In the genomic region with DNA sequence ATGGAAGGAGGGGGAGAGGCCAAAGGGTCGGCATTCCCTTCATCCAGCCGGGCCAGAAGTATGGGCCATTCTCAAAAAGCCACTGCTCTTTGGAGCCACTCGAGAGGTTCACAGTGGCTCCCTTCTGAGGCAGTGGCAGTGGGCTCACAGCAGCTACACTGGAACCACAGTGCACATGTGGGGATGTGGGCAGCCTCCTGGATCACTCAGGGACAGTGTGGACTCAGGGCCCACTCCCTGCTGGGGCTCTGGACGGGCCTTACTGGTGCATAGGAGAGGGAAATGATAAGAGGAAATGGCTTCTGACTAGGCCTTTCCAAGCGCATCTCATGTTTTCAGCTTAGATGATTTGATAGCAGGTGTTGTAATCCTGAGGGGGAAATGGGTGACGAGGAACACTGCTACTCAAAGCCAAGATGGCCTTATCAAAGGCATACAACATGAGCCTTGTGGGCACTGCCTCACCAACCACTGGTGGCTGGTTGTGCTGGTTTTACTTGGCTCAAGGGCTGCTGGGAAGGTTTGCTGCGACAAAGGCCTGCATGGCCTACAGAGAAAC, we compare ENCODE assay signal across 1 cellular context.
TF ChIP-seq lines count a peak whose summit lies in the region.

No MANE protein-coding gene starts in this region.

TF ChIP-seq in GM23338, 12 proteins besides CTCF, POLR2A, EP300 and RAD21 (continued from another document):
- TF ChIP-seq STAT1 (IDR thresholded peaks at IDR 0.05; ENCODE audit: unreplicated experiment) (no peak), NANOG (IDR thresholded peaks at IDR 0.05; ENCODE audit: borderline replicate concordance) (no peak), CREB1 (CRISPR knock-in tag; IDR thresholded peaks at IDR 0.05; ENCODE audit: low read depth) (no peak)
- TF ChIP-seq, protein P1, sequence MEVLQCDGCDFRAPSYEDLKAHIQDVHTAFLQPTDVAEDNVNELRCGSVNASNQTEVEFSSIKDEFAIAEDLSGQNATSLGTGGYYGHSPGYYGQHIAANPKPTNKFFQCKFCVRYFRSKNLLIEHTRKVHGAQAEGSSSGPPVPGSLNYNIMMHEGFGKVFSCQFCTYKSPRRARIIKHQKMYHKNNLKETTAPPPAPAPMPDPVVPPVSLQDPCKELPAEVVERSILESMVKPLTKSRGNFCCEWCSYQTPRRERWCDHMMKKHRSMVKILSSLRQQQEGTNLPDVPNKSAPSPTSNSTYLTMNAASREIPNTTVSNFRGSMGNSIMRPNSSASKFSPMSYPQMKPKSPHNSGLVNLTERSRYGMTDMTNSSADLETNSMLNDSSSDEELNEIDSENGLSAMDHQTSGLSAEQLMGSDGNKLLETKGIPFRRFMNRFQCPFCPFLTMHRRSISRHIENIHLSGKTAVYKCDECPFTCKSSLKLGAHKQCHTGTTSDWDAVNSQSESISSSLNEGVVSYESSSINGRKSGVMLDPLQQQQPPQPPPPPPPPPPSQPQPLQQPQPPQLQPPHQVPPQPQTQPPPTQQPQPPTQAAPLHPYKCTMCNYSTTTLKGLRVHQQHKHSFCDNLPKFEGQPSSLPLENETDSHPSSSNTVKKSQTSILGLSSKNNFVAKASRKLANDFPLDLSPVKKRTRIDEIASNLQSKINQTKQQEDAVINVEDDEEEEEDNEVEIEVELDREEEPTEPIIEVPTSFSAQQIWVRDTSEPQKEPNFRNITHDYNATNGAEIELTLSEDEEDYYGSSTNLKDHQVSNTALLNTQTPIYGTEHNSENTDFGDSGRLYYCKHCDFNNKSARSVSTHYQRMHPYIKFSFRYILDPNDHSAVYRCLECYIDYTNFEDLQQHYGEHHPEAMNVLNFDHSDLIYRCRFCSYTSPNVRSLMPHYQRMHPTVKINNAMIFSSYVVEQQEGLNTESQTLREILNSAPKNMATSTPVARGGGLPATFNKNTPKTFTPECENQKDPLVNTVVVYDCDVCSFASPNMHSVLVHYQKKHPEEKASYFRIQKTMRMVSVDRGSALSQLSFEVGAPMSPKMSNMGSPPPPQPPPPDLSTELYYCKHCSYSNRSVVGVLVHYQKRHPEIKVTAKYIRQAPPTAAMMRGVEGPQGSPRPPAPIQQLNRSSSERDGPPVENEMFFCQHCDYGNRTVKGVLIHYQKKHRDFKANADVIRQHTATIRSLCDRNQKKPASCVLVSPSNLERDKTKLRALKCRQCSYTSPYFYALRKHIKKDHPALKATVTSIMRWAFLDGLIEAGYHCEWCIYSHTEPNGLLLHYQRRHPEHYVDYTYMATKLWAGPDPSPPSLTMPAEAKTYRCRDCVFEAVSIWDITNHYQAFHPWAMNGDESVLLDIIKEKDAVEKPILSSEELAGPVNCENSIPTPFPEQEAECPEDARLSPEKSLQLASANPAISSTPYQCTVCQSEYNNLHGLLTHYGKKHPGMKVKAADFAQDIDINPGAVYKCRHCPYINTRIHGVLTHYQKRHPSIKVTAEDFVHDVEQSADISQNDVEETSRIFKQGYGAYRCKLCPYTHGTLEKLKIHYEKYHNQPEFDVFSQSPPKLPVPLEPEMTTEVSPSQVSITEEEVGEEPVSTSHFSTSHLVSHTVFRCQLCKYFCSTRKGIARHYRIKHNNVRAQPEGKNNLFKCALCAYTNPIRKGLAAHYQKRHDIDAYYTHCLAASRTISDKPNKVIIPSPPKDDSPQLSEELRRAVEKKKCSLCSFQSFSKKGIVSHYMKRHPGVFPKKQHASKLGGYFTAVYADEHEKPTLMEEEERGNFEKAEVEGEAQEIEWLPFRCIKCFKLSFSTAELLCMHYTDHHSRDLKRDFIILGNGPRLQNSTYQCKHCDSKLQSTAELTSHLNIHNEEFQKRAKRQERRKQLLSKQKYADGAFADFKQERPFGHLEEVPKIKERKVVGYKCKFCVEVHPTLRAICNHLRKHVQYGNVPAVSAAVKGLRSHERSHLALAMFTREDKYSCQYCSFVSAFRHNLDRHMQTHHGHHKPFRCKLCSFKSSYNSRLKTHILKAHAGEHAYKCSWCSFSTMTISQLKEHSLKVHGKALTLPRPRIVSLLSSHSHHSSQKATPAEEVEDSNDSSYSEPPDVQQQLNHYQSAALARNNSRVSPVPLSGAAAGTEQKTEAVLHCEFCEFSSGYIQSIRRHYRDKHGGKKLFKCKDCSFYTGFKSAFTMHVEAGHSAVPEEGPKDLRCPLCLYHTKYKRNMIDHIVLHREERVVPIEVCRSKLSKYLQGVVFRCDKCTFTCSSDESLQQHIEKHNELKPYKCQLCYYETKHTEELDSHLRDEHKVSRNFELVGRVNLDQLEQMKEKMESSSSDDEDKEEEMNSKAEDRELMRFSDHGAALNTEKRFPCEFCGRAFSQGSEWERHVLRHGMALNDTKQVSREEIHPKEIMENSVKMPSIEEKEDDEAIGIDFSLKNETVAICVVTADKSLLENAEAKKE (CRISPR knock-in tag; IDR thresholded peaks at IDR 0.05), result no peak
- TF ChIP-seq, protein P2, sequence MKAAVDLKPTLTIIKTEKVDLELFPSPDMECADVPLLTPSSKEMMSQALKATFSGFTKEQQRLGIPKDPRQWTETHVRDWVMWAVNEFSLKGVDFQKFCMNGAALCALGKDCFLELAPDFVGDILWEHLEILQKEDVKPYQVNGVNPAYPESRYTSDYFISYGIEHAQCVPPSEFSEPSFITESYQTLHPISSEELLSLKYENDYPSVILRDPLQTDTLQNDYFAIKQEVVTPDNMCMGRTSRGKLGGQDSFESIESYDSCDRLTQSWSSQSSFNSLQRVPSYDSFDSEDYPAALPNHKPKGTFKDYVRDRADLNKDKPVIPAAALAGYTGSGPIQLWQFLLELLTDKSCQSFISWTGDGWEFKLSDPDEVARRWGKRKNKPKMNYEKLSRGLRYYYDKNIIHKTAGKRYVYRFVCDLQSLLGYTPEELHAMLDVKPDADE (IDR thresholded peaks at IDR 0.05), result no peak
